ENCODE assay signal across 21 cellular contexts in genomic region chr5:124087752-124088151, GRCh38.
"Had no signal": no experiment of that assay in that cellular context is flagged by ENCODE, and none has a peak within 500 bp of the region (broad histone marks: within the 10 kb centered on the region; RNA-seq: fewer than 3 reads in every experiment).

No MANE protein-coding gene starts in this region.

- ATAC-seq: effector memory CD8-positive, alpha-beta T cell; esophagus mucosa; left ventricle myocardium superior; T-helper 17 cell had no signal

- H3K4me3 Mint-ChIP-seq: activated CD4-positive, alpha-beta memory T cell treated with anti-CD3 and anti-CD28 coated beads, Interleukin-2, amount 10 ng/mL, durations not matched to agents 7 days and 5 days; activated naive CD4-positive, alpha-beta T cell treated with anti-CD3 and anti-CD28 coated beads, Interleukin-2, amount 10 ng/mL, durations not matched to agents 7 days and 5 days; effector memory CD8-positive, alpha-beta T cell; T-helper 17 cell had no signal

- H3K27ac ChIP-seq: colonic mucosa, dorsolateral prefrontal cortex, testis, uterus had no signal

- H3K27me3 Mint-ChIP-seq: activated CD4-positive, alpha-beta memory T cell treated with anti-CD3 and anti-CD28 coated beads, Interleukin-2, amount 10 ng/mL, durations not matched to agents 7 days and 5 days; activated naive CD4-positive, alpha-beta T cell treated with anti-CD3 and anti-CD28 coated beads, Interleukin-2, amount 10 ng/mL, durations not matched to agents 7 days and 5 days; effector memory CD8-positive, alpha-beta T cell; T-helper 17 cell had no signal

- DNase-seq: activated CD4-positive, alpha-beta memory T cell treated with anti-CD3 and anti-CD28 coated beads, Interleukin-2, amount 10 ng/mL, durations not matched to agents 7 days and 5 days; activated CD4-positive, alpha-beta T cell treated with anti-CD3 and anti-CD28 coated beads for 48 hours; activated CD4-positive, CD25-positive, alpha-beta regulatory T cell; activated effector memory CD4-positive, alpha-beta T cell treated with anti-CD3 and anti-CD28 coated beads, Interleukin-2, amount 50 U/mL, for 16 hours; activated naive CD4-positive, alpha-beta T cell treated with anti-CD3 and anti-CD28 coated beads, Interleukin-2, amount 10 ng/mL, durations not matched to agents 7 days and 5 days; amygdala; colonic mucosa; dorsolateral prefrontal cortex; effector memory CD8-positive, alpha-beta T cell; foreskin melanocyte; hypothalamus; left ventricle myocardium superior; mammary epithelial cell; stimulated activated CD4-positive, alpha-beta T cell treated with anti-CD3 and anti-CD28 coated beads, Interleukin-4, amount 100 ng/mL, for 1 hour; stimulated activated naive CD4-positive, alpha-beta T cell; T-helper 17 cell; testis; trophoblast cell; uterus had no signal

- H3K4me3 ChIP-seq: colonic mucosa, dorsolateral prefrontal cortex, testis, uterus had no signal

- H3K36me3 Mint-ChIP-seq: activated naive CD4-positive, alpha-beta T cell treated with anti-CD3 and anti-CD28 coated beads, Interleukin-2, amount 10 ng/mL, durations not matched to agents 7 days and 5 days had no signal

- H3K9me3 ChIP-seq: colonic mucosa, testis, uterus had no signal

- H3K4me1 Mint-ChIP-seq: activated CD4-positive, alpha-beta memory T cell treated with anti-CD3 and anti-CD28 coated beads, Interleukin-2, amount 10 ng/mL, durations not matched to agents 7 days and 5 days; activated naive CD4-positive, alpha-beta T cell treated with anti-CD3 and anti-CD28 coated beads, Interleukin-2, amount 10 ng/mL, durations not matched to agents 7 days and 5 days; T-helper 17 cell had no signal

- H3K27me3 ChIP-seq: colonic mucosa, dorsolateral prefrontal cortex, testis, uterus had no signal

- H3K27ac Mint-ChIP-seq: activated CD4-positive, alpha-beta memory T cell treated with anti-CD3 and anti-CD28 coated beads, Interleukin-2, amount 10 ng/mL, durations not matched to agents 7 days and 5 days; activated naive CD4-positive, alpha-beta T cell treated with anti-CD3 and anti-CD28 coated beads, Interleukin-2, amount 10 ng/mL, durations not matched to agents 7 days and 5 days; effector memory CD8-positive, alpha-beta T cell; T-helper 17 cell had no signal

- H3K9me3 Mint-ChIP-seq: activated naive CD4-positive, alpha-beta T cell treated with anti-CD3 and anti-CD28 coated beads, Interleukin-2, amount 10 ng/mL, durations not matched to agents 7 days and 5 days; nephron had no signal

- H3K4me1 ChIP-seq: colonic mucosa, testis, uterus had no signal

- H3K36me3 ChIP-seq: colonic mucosa, uterus had no signal
